1 cellular context compared by ENCODE assay signal in genomic region chr1:156337888-156338179, GRCh38.
A peak's percentile ranks its signal among the peaks of the same experiment; 100 is the strongest.
TF ChIP-seq lines count a peak whose summit lies in the region.

No MANE protein-coding gene starts in this region.

TF ChIP-seq in HCT116, 20 proteins besides CTCF, POLR2A, EP300 and RAD21:
- TF ChIP-seq SRF (IDR thresholded peaks at IDR 0.05; ENCODE audit: low read depth) (no peak), SIN3A (IDR thresholded peaks at IDR 0.05; ENCODE audit: low read depth) (peak; percentile 4; the same call in 1 of the 2 replicates)
